Comparison of ENCODE assay signal across 20 cellular contexts in the genomic region with DNA sequence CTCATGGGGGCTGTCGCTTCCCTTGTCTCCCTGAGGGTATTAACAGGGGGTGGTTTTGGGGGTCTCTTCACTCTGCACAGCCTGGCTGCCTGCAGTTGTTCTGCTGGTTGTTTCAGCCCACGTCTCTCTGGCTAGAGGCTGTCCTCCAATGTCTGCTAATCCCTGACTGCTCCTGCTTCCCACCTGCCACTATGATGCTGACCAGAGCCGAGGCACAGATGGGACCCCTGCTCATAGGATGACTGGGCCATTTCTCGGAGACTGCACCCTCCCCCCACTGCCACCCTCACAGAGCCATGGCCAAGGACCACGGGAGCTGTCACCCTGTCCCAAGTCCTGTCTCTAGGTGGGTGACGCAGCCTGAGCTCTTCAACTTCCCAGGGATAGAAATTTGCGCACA. TPM values are rescaled to one million over a fixed set of nuclear protein-coding genes. Genes with fewer than 3 reads are reported as not detected.
DNase-seq lines count a peak whose midpoint lies in the region; ATAC-seq, FAIRE-seq and TF ChIP-seq lines count a peak whose summit lies in the region.
"Had no signal": no experiment of that assay in that cellular context is flagged by ENCODE, and none has a peak within 500 bp of the region (broad histone marks: within the 10 kb centered on the region; RNA-seq: fewer than 3 reads in every experiment).

No MANE protein-coding gene starts in this region.

- in situ Hi-C loops in HepG2 (cut with HindIII; ENCODE audit: extremely low pct_ligation_motif_present, low pct_unique_long_range_greater_than_20kb), result no loop called here

- CTCF ChIA-PET in HepG2 (lab: Yijun Ruan, JAX; ENCODE audit: low intra/inter-chr PET ratio, low total read pairs), result no interaction called here
- CTCF ChIA-PET in activated CD4-positive, alpha-beta memory T cell treated with anti-CD3 and anti-CD28 coated beads, Interleukin-2, amount 10 ng/mL, durations not matched to agents 7 days and 5 days (lab: Charles Lee), result no interaction called here

- peak overlapping the region; percentile 18 for H2AFZ ChIP-seq in HepG2 (ENCODE audit: low read length)

- H3K4me1 ChIP-seq in HepG2 (ENCODE audit: insufficient read depth, low read length) (peaks cover 78% of the 10 kb centered on the region), right lobe of liver (peaks cover 0 to 9% (median 5%) of the 10 kb centered on the region in 4 donors), thyroid gland (peaks cover 10 to 19% of the 10 kb centered on the region in 2 donors)

- H3K27me3 Mint-ChIP-seq in activated CD4-positive, alpha-beta memory T cell treated with anti-CD3 and anti-CD28 coated beads, Interleukin-2, amount 10 ng/mL, durations not matched to agents 7 days and 5 days, result peaks cover 15% of the 10 kb centered on the region
- H3K27me3 Mint-ChIP-seq in mesothelial cell of epicardium (ENCODE audit: low read depth), result peaks cover 50% of the 10 kb centered on the region

- no peaks in the 10 kb centered on the region for H3K9me3 Mint-ChIP-seq in activated CD4-positive, alpha-beta memory T cell treated with anti-CD3 and anti-CD28 coated beads, Interleukin-2, amount 10 ng/mL, durations not matched to agents 7 days and 5 days
- H3K9me3 Mint-ChIP-seq in mesothelial cell of epicardium, result no peaks in the 10 kb centered on the region

- H3K36me3 Mint-ChIP-seq in activated CD4-positive, alpha-beta memory T cell treated with anti-CD3 and anti-CD28 coated beads, Interleukin-2, amount 10 ng/mL, durations not matched to agents 7 days and 5 days (ENCODE audit: low read depth), result peaks cover 12% of the 10 kb centered on the region
- H3K36me3 Mint-ChIP-seq in mesothelial cell of epicardium, result no peaks in the 10 kb centered on the region

- FAIRE-seq in HepG2 (lab: Jason Lieb, UNC), result no peak
- no peak for FAIRE-seq in D721Med (lab: Jason Lieb, UNC)
- FAIRE-seq: colon, endothelial cell of umbilical vein, H54 had no signal

- H3K9me3 ChIP-seq in HepG2 (ENCODE audit: low read length), result no peaks in the 10 kb centered on the region
- H3K9me3 ChIP-seq in right lobe of liver, result no peaks in the 10 kb centered on the region
- H3K9me3 ChIP-seq in thyroid gland, result no peaks in the 10 kb centered on the region
- H3K9me3 ChIP-seq: sigmoid colon had no signal

- TF ChIP-seq EP300 in HepG2 (IDR thresholded peaks at IDR 0.05; ENCODE audit: low read depth in 2 of 2, low read length in 2 of 2), result no peak
- TF ChIP-seq EP300 in HepG2 (CRISPR knock-in tag; IDR thresholded peaks at IDR 0.05; ENCODE audit: borderline replicate concordance), result no peak

- no peak for TF ChIP-seq RAD21 in HepG2 (CRISPR knock-in tag; IDR thresholded peaks at IDR 0.05)

- peaks cover 26% of the 10 kb centered on the region for H3K79me2 ChIP-seq in HepG2 (ENCODE audit: insufficient read depth, low read length)

- WGBS in HepG2 (ENCODE audit: low lambda C conversion rate), result 52% methylated on average over 7 of the region's 7 CpGs
- WGBS in right lobe of liver (ENCODE audit: insufficient coverage, low coverage, low lambda C conversion rate, missing lambda C conversion rate), result 79% methylated on average over 4 of the region's 7 CpGs
- WGBS in thyroid gland, 2 donors, result 72 to 89% methylated on average over 7 of the region's 7 CpGs

- H3K4me2 ChIP-seq in HepG2 (ENCODE audit: low read depth, low read length), result no peak overlapping the region

- H4K20me1 ChIP-seq in HepG2 (ENCODE audit: insufficient read depth, low read length), result no peaks in the 10 kb centered on the region

- H3K36me3 ChIP-seq in HepG2 (replicated peaks in 1 of 2; ENCODE audit: control insufficient read depth in 1 of 2, insufficient read depth in 2 of 2, low read length in 2 of 2), result no peaks in the 10 kb centered on the region
- H3K36me3 ChIP-seq in right lobe of liver, result no peaks in the 10 kb centered on the region
- no peaks in the 10 kb centered on the region for H3K36me3 ChIP-seq in thyroid gland
- H3K36me3 ChIP-seq: sigmoid colon had no signal

- H3K27me3 ChIP-seq in HepG2 (ENCODE audit: control insufficient read depth in 1 of 2, insufficient read depth in 2 of 2, low read length in 2 of 2) (peaks cover 9 to 34% of the 10 kb centered on the region in 2 experiments), right lobe of liver (no peaks in the 10 kb centered on the region), thyroid gland (no peaks in the 10 kb centered on the region)

- TF ChIP-seq POLR2A in HepG2 (IDR thresholded peaks at IDR 0.05; ENCODE audit: insufficient read depth in 1 of 2, low read depth in 2 of 2, low read length in 2 of 2) (no peak), right lobe of liver (IDR thresholded peaks at IDR 0.05) (no peak), thyroid gland (IDR thresholded peaks at IDR 0.05) (no peak)

- H3K27ac ChIP-seq in HepG2 (ENCODE audit: extremely low read length, insufficient read depth, low read length), result no peak overlapping the region
- no peak overlapping the region for H3K27ac ChIP-seq in right lobe of liver
- H3K27ac ChIP-seq in thyroid gland, result no peak overlapping the region
- H3K27ac ChIP-seq: HL-60, sigmoid colon had no signal

- H3K9ac ChIP-seq in HepG2 (ENCODE audit: insufficient read depth, low read depth, low read length), result no peak overlapping the region

- H3K4me1 Mint-ChIP-seq in activated CD4-positive, alpha-beta memory T cell treated with anti-CD3 and anti-CD28 coated beads, Interleukin-2, amount 10 ng/mL, durations not matched to agents 7 days and 5 days, result peaks cover 28% of the 10 kb centered on the region
- H3K4me1 Mint-ChIP-seq in mesothelial cell of epicardium, result peaks cover 17% of the 10 kb centered on the region

- H3K4me3 ChIP-seq in HepG2 (replicated peaks in 1 of 3; ENCODE audit: insufficient read depth in 1 of 3, low read depth in 2 of 3, low read length in 3 of 3) (no peak overlapping the region), right lobe of liver (no peak overlapping the region), thyroid gland (replicated peaks in 1 of 3) (no peak overlapping the region)
- H3K4me3 ChIP-seq: sigmoid colon had no signal

- H3K27ac Mint-ChIP-seq in activated CD4-positive, alpha-beta memory T cell treated with anti-CD3 and anti-CD28 coated beads, Interleukin-2, amount 10 ng/mL, durations not matched to agents 7 days and 5 days, result no peak overlapping the region
- H3K27ac Mint-ChIP-seq in mesothelial cell of epicardium, result no peak overlapping the region

- no TSS peak for BruUV-seq in HepG2 (replicated peaks; lab: Mats Ljungman, UMichigan)

- ATAC-seq in HepG2 (no peak), right lobe of liver (no peak)

- TF ChIP-seq CTCF in HepG2 (CRISPR knock-in tag; IDR thresholded peaks at IDR 0.05), result no peak
- no peak for TF ChIP-seq CTCF in right lobe of liver (IDR thresholded peaks at IDR 0.05)
- no peak for TF ChIP-seq CTCF in mesothelial cell of epicardium (IDR thresholded peaks at IDR 0.05; ENCODE audit: unreplicated experiment)
- TF ChIP-seq CTCF in D721Med (IDR thresholded peaks at IDR 0.05; ENCODE audit: insufficient read depth, missing control alignments), result no peak
- TF ChIP-seq CTCF in thyroid gland (IDR thresholded peaks at IDR 0.05), result no peak

- POLR2A ChIA-PET in HepG2 (lab: Yijun Ruan, JAX), result no interaction called here
- POLR2A ChIA-PET in activated CD4-positive, alpha-beta memory T cell treated with anti-CD3 and anti-CD28 coated beads, Interleukin-2, amount 10 ng/mL, durations not matched to agents 7 days and 5 days (lab: Charles Lee), result no interaction called here

- intact Hi-C loops in HepG2 (cut with micrococcal nuclease; ENCODE audit: unreplicated experiment) (no loop called here), right lobe of liver (cut with DNase I) (no loop called here), thyroid gland (cut with DNase I) (loop anchor here (10.0 kb wide), 1 partner anchor 277 kb away; a partner anchor contains a TSS)

- DNase-seq in HepG2 (ENCODE audit: low spot score), result no peak
- no peak for DNase-seq in right lobe of liver
- no peak for DNase-seq in activated CD4-positive, alpha-beta memory T cell treated with anti-CD3 and anti-CD28 coated beads, Interleukin-2, amount 10 ng/mL, durations not matched to agents 7 days and 5 days
- DNase-seq in mesothelial cell of epicardium (ENCODE audit: low spot score in 2 of 2, unreplicated experiment in 2 of 2), result no peak
- DNase-seq in UCSD-AML1 (lab: John Stamatoyannopoulos, UW; ENCODE audit: unreplicated experiment), result no peak
- DNase-seq in D721Med (ENCODE audit: insufficient read length, low spot score), result no peak
- no peak for DNase-seq in COLO668 (lab: John Stamatoyannopoulos, UW; ENCODE audit: unreplicated experiment)
- no peak for DNase-seq in thyroid gland
- DNase-seq: KG1; NCI-H1092; NCI-H2081 treated with DMSO at 0.1 percent for 48 hours; NCI-H524 treated with DMSO at 0.1 percent for 48 hours; occipital lobe; SHP77; sigmoid colon; stimulated activated CD4-positive, alpha-beta T cell treated with anti-CD3 and anti-CD28 coated beads, Interleukin-1b, Interleukin-23, amount 100 ng/mL, for 48 hours had no signal

- peak overlapping the region; percentile 31 for H3K4me3 Mint-ChIP-seq in activated CD4-positive, alpha-beta memory T cell treated with anti-CD3 and anti-CD28 coated beads, Interleukin-2, amount 10 ng/mL, durations not matched to agents 7 days and 5 days
- H3K4me3 Mint-ChIP-seq in mesothelial cell of epicardium, result peak overlapping the region; percentile 48

RNA-seq across cellular contexts. Expression of a gene that starts 1.6 kb away (rescaled TPM):
- total RNA-seq in HepG2 (2016; rRNA removed; fragmentation: Illumina TruSeq; extraction: Trizol) (23.5 and 30.6 TPM in 2 replicates), right lobe of liver (10 to 100 TPM; 20.2 to 33.6 (median 29.4) TPM), mesothelial cell of epicardium (35.7 to 41.5 TPM (median 37.7 TPM) in 3 replicates), thyroid gland (10 to 100 TPM; 30.1 to 51.2 (median 33.4) TPM)
- total RNA-seq in HepG2 (2016; cell fraction: cytosol; rRNA removed; fragmentation: Illumina TruSeq; extraction: Trizol; ENCODE audit: low read depth), result 13.8 and 14.5 TPM in 2 replicates
- 22.1 and 29.1 TPM in 2 replicates for total RNA-seq in HepG2 (2016; cell fraction: insoluble cytoplasmic fraction; rRNA removed; fragmentation: Illumina TruSeq; extraction: Trizol)
- total RNA-seq in HepG2 (2016; cell fraction: membrane; rRNA removed; fragmentation: Illumina TruSeq; extraction: Trizol), result 23.0 and 24.3 TPM in 2 replicates
- total RNA-seq in HepG2 (2016; cell fraction: nucleus; rRNA removed; fragmentation: Illumina TruSeq; extraction: Trizol), result 19.3 and 21.6 TPM in 2 replicates
- polyA plus RNA-seq in HepG2 (2011; rRNA removed), result 14.9 and 16.5 TPM in 2 replicates
- polyA plus RNA-seq in HepG2 (2011; cell fraction: cytosol; rRNA removed), result 11.3 and 15.5 TPM in 2 replicates
- 31.3 and 34.0 TPM in 2 replicates for polyA plus RNA-seq in HepG2 (2011; cell fraction: nucleus; rRNA removed)
- 16.6 and 17.2 TPM in 2 replicates for polyA plus RNA-seq in HepG2 (2012)
- polyA plus RNA-seq in HepG2 (2016; cell fraction: cytosol; fragmentation: Illumina TruSeq; extraction: Trizol; ENCODE audit: low read depth), result 6.9 and 9.7 TPM in 2 replicates
- polyA plus RNA-seq in HepG2 (2016; cell fraction: insoluble cytoplasmic fraction; fragmentation: Illumina TruSeq; extraction: Trizol; ENCODE audit: low read depth), result 21.8 and 22.0 TPM in 2 replicates
- 11.2 and 13.0 TPM in 2 replicates for polyA plus RNA-seq in HepG2 (2016; cell fraction: membrane; fragmentation: Illumina TruSeq; extraction: Trizol; ENCODE audit: low read depth)
- 37.2 and 38.9 TPM in 2 replicates for polyA plus RNA-seq in HepG2 (2016; cell fraction: nucleus; fragmentation: Illumina TruSeq; extraction: Trizol; ENCODE audit: insufficient read depth, low read depth)
- polyA minus RNA-seq in HepG2 (2011; rRNA and poly(A)+ RNA removed; ENCODE audit: low replicate concordance), result 46.7 and 47.0 TPM in 2 replicates
- 22.4 and 32.0 TPM in 2 replicates for polyA minus RNA-seq in HepG2 (2011; cell fraction: cytosol; rRNA and poly(A)+ RNA removed)
- 35.9 and 36.8 TPM in 2 replicates for polyA minus RNA-seq in HepG2 (2011; cell fraction: nucleus; rRNA and poly(A)+ RNA removed)
- total RNA-seq in activated CD4-positive, alpha-beta memory T cell treated with anti-CD3 and anti-CD28 coated beads, Interleukin-2, amount 10 ng/mL, durations not matched to agents 7 days and 5 days, result 10 to 100 TPM; 44.4 to 45.3 TPM
